8 cellular contexts compared by ENCODE assay signal in genomic region chr19:5987077-5987818, GRCh38. TPM values are rescaled to one million over a fixed set of nuclear protein-coding genes. Genes with fewer than 3 reads are reported as not detected.
DNase-seq lines count a peak whose midpoint lies in the region; ATAC-seq and TF ChIP-seq lines count a peak whose summit lies in the region.

No MANE protein-coding gene starts in this region.

- H3K79me2 ChIP-seq in MM.1S (ENCODE audit: low read length) (no peaks in the 10 kb centered on the region), osteoblast (ENCODE audit: insufficient read depth, low read length) (no peaks in the 10 kb centered on the region)

- H3K4me3 ChIP-seq in MM.1S (ENCODE audit: low read length) (peak overlapping the region; percentile 61), gastroesophageal sphincter (peak overlapping the region; percentile 12 to 41), osteoblast (ENCODE audit: insufficient read depth, low read length) (peak overlapping the region; percentile 69)

- H3F3A ChIP-seq in MM.1S (ENCODE audit: insufficient read depth, low read length), result no peaks in the 10 kb centered on the region

- no peaks in the 10 kb centered on the region for H3K36me3 ChIP-seq in MM.1S (replicated peaks; ENCODE audit: insufficient read depth, low read length)
- peaks cover 0 to 8% of the 10 kb centered on the region in 2 donors for H3K36me3 ChIP-seq in gastroesophageal sphincter
- no peaks in the 10 kb centered on the region for H3K36me3 ChIP-seq in osteoblast (ENCODE audit: insufficient read depth, low read length)

- TF ChIP-seq POLR2A in gastroesophageal sphincter (IDR thresholded peaks at IDR 0.05), result no peak

- H3K9ac ChIP-seq in MM.1S (ENCODE audit: low read length), result peak overlapping the region; percentile 54

- peaks cover 13% of the 10 kb centered on the region; the same call in 1 of the 2 replicates for H3K27me3 ChIP-seq in MM.1S (replicated peaks; ENCODE audit: insufficient read depth, low read length)
- H3K27me3 ChIP-seq in gastroesophageal sphincter, result no peaks in the 10 kb centered on the region
- no peaks in the 10 kb centered on the region for H3K27me3 ChIP-seq in osteoblast (ENCODE audit: insufficient read depth, low read length)

- WGBS in gastroesophageal sphincter (ENCODE audit: low coverage in 1 of 2), 2 donors, result 5% methylated on average over 13 of the region's 17 CpGs; no CpG with 5 or more reads in 1 of the 2 donors

- H3K9me3 ChIP-seq in MM.1S (replicated peaks; ENCODE audit: insufficient read depth, low read length) (no peaks in the 10 kb centered on the region), gastroesophageal sphincter (no peaks in the 10 kb centered on the region), osteoblast (ENCODE audit: low read depth, low read length) (no peaks in the 10 kb centered on the region)

- H2AFZ ChIP-seq in MM.1S (ENCODE audit: low read length) (peak overlapping the region; percentile 85), osteoblast (ENCODE audit: low read length) (peak overlapping the region; percentile 90)

- TF ChIP-seq EP300 in gastroesophageal sphincter (IDR thresholded peaks at IDR 0.05), result no peak

- no peaks in the 10 kb centered on the region for H3K9me2 ChIP-seq in MM.1S (replicated peaks; ENCODE audit: insufficient read depth, low read length)

- H4K20me1 ChIP-seq in MM.1S (ENCODE audit: insufficient read depth, low read length), result no peaks in the 10 kb centered on the region
- H4K20me1 ChIP-seq in osteoblast (ENCODE audit: insufficient read depth, low read length), result no peaks in the 10 kb centered on the region

- H3K4me2 ChIP-seq in MM.1S (ENCODE audit: low read depth, low read length), result peak overlapping the region; percentile 80
- H3K4me2 ChIP-seq in osteoblast (ENCODE audit: insufficient read depth, low read length), result peak overlapping the region; percentile 93

- peaks cover 7% of the 10 kb centered on the region for H3K4me1 ChIP-seq in MM.1S (ENCODE audit: low read length)
- peaks cover 0 to 25% (median 0%) of the 10 kb centered on the region in 3 donors for H3K4me1 ChIP-seq in gastroesophageal sphincter
- peaks cover 23% of the 10 kb centered on the region for H3K4me1 ChIP-seq in osteoblast (ENCODE audit: insufficient read depth, low read length)

- H3K27ac ChIP-seq in MM.1S (ENCODE audit: low read length) (no peak overlapping the region), gastroesophageal sphincter (peak overlapping the region in 1 of 4 donors; percentile 47), osteoblast (ENCODE audit: low read depth, low read length) (no peak overlapping the region)

- DNase-seq in DMS53 treated with DMSO at 0.1 percent for 48 hours (lab: John Stamatoyannopoulos, UW; ENCODE audit: unreplicated experiment) (peak; percentile 86), MM.1S (peak; percentile 84), SIG-M5 treated with dmso at 0.1 percent for 504 hours (lab: John Stamatoyannopoulos, UW; ENCODE audit: unreplicated experiment) (peak; percentile 68), osteoblast (ENCODE audit: insufficient read length, low spot score, missing footprints) (peak; percentile 96), superior temporal gyrus (ENCODE audit: extremely low spot score) (peak; percentile 94)
- DNase-seq in activated naive CD4-positive, alpha-beta T cell (lab: John Stamatoyannopoulos, UW), result peak; percentile 23 to 52 (median 36)

- ATAC-seq in gastroesophageal sphincter, result peak; percentile 44
- no peak for ATAC-seq in GM21447 (IDR thresholded peaks at IDR 0.05; ENCODE audit: unreplicated experiment)

- peak; percentile 99 for TF ChIP-seq CTCF in MM.1S (IDR thresholded peaks at IDR 0.05; ENCODE audit: low read length)
- TF ChIP-seq CTCF in gastroesophageal sphincter (IDR thresholded peaks at IDR 0.05), result peak in 3 of 4 experiments; percentile 87 to 96 (median 95)
- TF ChIP-seq CTCF in osteoblast (IDR thresholded peaks at IDR 0.05; ENCODE audit: extremely low read depth, low read depth, low read length), result peak; percentile 97

RNA-seq across cellular contexts. Expression of gene RANBP3, which starts 9.3 kb away (rescaled TPM):
- 100 to 1,000 TPM in 2 of 4 donors, 10 to 100 TPM in 2; 87.0 to 125 (median 104) TPM for total RNA-seq in gastroesophageal sphincter
- total RNA-seq in osteoblast, result 40.5 and 42.1 TPM in 2 replicates

Comparison
In these comparisons a context has a peak if more than half of its experiments do, and no peak if none do; other contexts are left out.
1. DNase-seq: peak in every context shown above with its lines; median percentile 96 in osteoblast; 94 in superior temporal gyrus; 86 in DMS53 treated with DMSO at 0.1 percent for 48 hours; 84 in MM.1S; 68 in SIG-M5 treated with dmso at 0.1 percent for 504 hours; 36 in activated naive CD4-positive, alpha-beta T cell.